ENCODE assay signal across 8 cellular contexts in genomic region chr3:43879166-43879565, GRCh38.
A peak's percentile ranks its signal among the peaks of the same experiment; 100 is the strongest.
DNase-seq lines count a peak whose midpoint lies in the region; ATAC-seq and TF ChIP-seq lines count a peak whose summit lies in the region.

No MANE protein-coding gene starts in this region.

- peak overlapping the region; percentile 18; the same call in 1 of the 2 replicates for H3K4me2 ChIP-seq in PC-9

- WGBS in heart right ventricle, 2 donors = 24 to 38% methylated on average over 4 of the region's 4 CpGs
- WGBS in esophagus squamous epithelium, 2 donors = 6 to 21% methylated on average over 2 to 4 of the region's 4 CpGs

- H3K27me3 ChIP-seq in PC-9 (ENCODE audit: insufficient read depth, low read depth) = no peaks in the 10 kb centered on the region
- H3K27me3 ChIP-seq in heart right ventricle = peaks cover 0 to 9% (median 0%) of the 10 kb centered on the region in 7 donors
- peaks cover 0 to 8% (median 0%) of the 10 kb centered on the region in 4 donors for H3K27me3 ChIP-seq in esophagus squamous epithelium

- H3K36me3 ChIP-seq in PC-9 (ENCODE audit: low read depth) = no peaks in the 10 kb centered on the region
- no peaks in the 10 kb centered on the region for H3K36me3 ChIP-seq in heart right ventricle
- no peaks in the 10 kb centered on the region for H3K36me3 ChIP-seq in esophagus squamous epithelium

- no peak overlapping the region for H2AFZ ChIP-seq in PC-9

- DNase-seq in GM19240 (ENCODE audit: insufficient read length, low spot score) (peak; percentile 30), PC-9 (peak; percentile 63 to 76), islet precursor cell (peak; percentile 84), amniotic stem cell (lab: John Stamatoyannopoulos, UW) (no peak), heart right ventricle (no peak), esophagus squamous epithelium (lab: John Stamatoyannopoulos, UW) (no peak)

- peak; percentile 46 for TF ChIP-seq CTCF in C4-2B (conservative IDR thresholded peaks at IDR 0.05)
- TF ChIP-seq CTCF in PC-9 (conservative IDR thresholded peaks at IDR 0.05) = peak; percentile 62
- TF ChIP-seq CTCF in heart right ventricle (IDR thresholded peaks at IDR 0.05) = peak in 2 of 9 donors; percentile 6 to 21
- TF ChIP-seq CTCF in esophagus squamous epithelium (IDR thresholded peaks at IDR 0.05) = peak in 2 of 6 experiments; percentile 9 to 22

- no peaks in the 10 kb centered on the region for H4K20me1 ChIP-seq in PC-9 (ENCODE audit: insufficient read depth)

- no peaks in the 10 kb centered on the region for H3K9me2 ChIP-seq in PC-9 (ENCODE audit: insufficient read depth)

- ATAC-seq in heart right ventricle (no peak), GM21528 (IDR thresholded peaks at IDR 0.05; ENCODE audit: low FRiP score, unreplicated experiment) (no peak)

- no peaks in the 10 kb centered on the region for H3K9me3 ChIP-seq in PC-9 (ENCODE audit: insufficient read depth, low read depth)
- no peaks in the 10 kb centered on the region for H3K9me3 ChIP-seq in heart right ventricle
- no peaks in the 10 kb centered on the region for H3K9me3 ChIP-seq in esophagus squamous epithelium

- no TSS peak for BruUV-seq in PC-9 (replicated peaks; lab: Mats Ljungman, UMichigan)

- no peaks in the 10 kb centered on the region for H3K79me2 ChIP-seq in PC-9 (ENCODE audit: low read depth)

- H3K4me1 ChIP-seq in PC-9 (replicated peaks; ENCODE audit: insufficient read depth) = peaks cover 24% of the 10 kb centered on the region
- H3K4me1 ChIP-seq in heart right ventricle = peaks cover 0 to 16% (median 7%) of the 10 kb centered on the region in 9 donors
- H3K4me1 ChIP-seq in esophagus squamous epithelium = no peaks in the 10 kb centered on the region

- CTCF ChIA-PET in PC-9 (lab: Charles Lee) = interaction anchor here (0.7 to 1.5 kb wide), 2 partner anchors 10 to 23 kb away, joined by 6 to 7 read pairs; no protein-coding TSS in a partner anchor

- H3K4me3 ChIP-seq in PC-9 (no peak overlapping the region), heart right ventricle (no peak overlapping the region), esophagus squamous epithelium (no peak overlapping the region)

- TF ChIP-seq POLR2A in esophagus squamous epithelium (IDR thresholded peaks at IDR 0.05) = no peak

- POLR2A ChIA-PET in PC-9 (lab: Charles Lee; ENCODE audit: unreplicated experiment) = no interaction called here

- no peak overlapping the region for H3K27ac ChIP-seq in C4-2B
- peak overlapping the region; percentile 41; the same call in 1 of the 2 replicates for H3K27ac ChIP-seq in PC-9
- H3K27ac ChIP-seq in heart right ventricle = no peak overlapping the region
- H3K27ac ChIP-seq in esophagus squamous epithelium = no peak overlapping the region

- H3F3A ChIP-seq in PC-9 (ENCODE audit: insufficient read depth, low read depth) = peaks cover 7% of the 10 kb centered on the region

- intact Hi-C loops in PC-9 (cut with micrococcal nuclease; ENCODE audit: unreplicated experiment) = loop anchor here (2.0 to 10.0 kb wide), 5 partner anchors 16 to 334 kb away; no protein-coding TSS in a partner anchor
- intact Hi-C loops in heart right ventricle (cut with DNase I) = no loop called here
- intact Hi-C loops in esophagus squamous epithelium (cut with DNase I) = no loop called here

Comparison
In these comparisons a context has a peak if more than half of its experiments do, and no peak if none do; other contexts are left out.
1. DNase-seq: peak in GM19240 (single experiment), PC-9 (2 of 2) and islet precursor cell (single experiment); none in amniotic stem cell (single experiment), heart right ventricle (0 of 2) and esophagus squamous epithelium (single experiment).